Comparison of ENCODE assay signal across 8 cellular contexts in the genomic region with DNA sequence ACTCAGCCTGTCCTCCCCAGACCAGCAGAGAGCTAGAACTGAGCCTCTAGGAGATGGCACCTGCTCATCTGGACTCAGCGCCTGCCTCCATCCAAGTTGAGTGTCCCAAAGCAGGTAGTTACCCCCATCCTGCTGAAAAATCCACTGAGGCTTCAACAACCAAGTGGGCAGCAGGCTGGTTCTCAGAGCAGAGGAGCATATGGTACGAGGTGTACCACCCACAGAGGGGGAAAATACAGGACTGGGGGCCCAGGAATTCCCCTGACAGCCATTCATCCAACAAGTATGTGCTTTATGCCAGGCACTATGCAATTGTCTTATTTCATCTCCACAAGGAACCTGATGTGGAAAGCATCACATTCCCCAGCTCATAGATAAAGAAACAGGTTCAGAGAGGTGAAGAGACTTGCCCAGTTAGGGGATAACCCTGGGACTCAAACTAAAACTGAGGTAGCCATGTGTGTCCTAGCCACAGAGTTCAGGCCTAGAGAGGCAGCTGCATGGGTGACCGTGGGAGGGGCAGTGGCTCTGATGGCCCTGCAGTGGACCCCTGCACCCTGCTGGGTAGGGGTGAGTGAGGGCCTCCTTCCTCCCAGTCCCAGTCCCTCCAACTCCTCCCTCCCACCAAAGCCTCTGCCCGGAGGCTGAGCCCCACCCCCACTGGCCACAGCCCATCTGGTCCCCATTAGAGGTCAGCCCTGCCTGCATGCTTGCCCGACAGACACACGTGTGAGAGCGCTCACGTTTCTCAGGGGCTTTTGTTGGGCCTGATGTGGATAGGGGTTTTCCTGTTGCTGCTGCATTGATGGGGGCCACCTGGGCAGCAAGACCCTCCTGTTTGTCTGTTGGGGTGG. TPM values are rescaled to one million over a fixed set of nuclear protein-coding genes. Genes with fewer than 3 reads are reported as not detected.
A peak's percentile ranks its signal among the peaks of the same experiment; 100 is the strongest.
DNase-seq lines count a peak whose midpoint lies in the region; ATAC-seq and TF ChIP-seq lines count a peak whose summit lies in the region.

No MANE protein-coding gene starts in this region.

- peaks cover 12% of the 10 kb centered on the region for H3K27me3 Mint-ChIP-seq in T-helper 17 cell

- ATAC-seq in GM19467 (IDR thresholded peaks at IDR 0.05; ENCODE audit: unreplicated experiment) (peak; percentile 63), HG03354 (IDR thresholded peaks at IDR 0.05; ENCODE audit: poor library complexity, severe bottlenecking, unreplicated experiment) (peak; percentile 71), T-helper 17 cell (no peak)

- H3K4me3 ChIP-seq in foreskin fibroblast (ENCODE audit: low read depth in 1 of 2, low read length in 2 of 2) (no peak overlapping the region), colonic mucosa (no peak overlapping the region)

- no peak overlapping the region for H3K27ac ChIP-seq in colonic mucosa

- intact Hi-C loops in colonic mucosa (cut with DNase I), result no loop called here

- TF ChIP-seq CTCF in AG09319 (IDR thresholded peaks at IDR 0.05; ENCODE audit: low read depth, low read length) (no peak), foreskin fibroblast (IDR thresholded peaks at IDR 0.05; ENCODE audit: low read depth, low read length) (no peak), colonic mucosa (IDR thresholded peaks at IDR 0.05) (no peak)

- no peak overlapping the region for H3K4me3 Mint-ChIP-seq in T-helper 17 cell

- peaks cover 17% of the 10 kb centered on the region for H3K4me1 Mint-ChIP-seq in T-helper 17 cell

- no peaks in the 10 kb centered on the region for H3K36me3 Mint-ChIP-seq in T-helper 17 cell (ENCODE audit: low read depth)

- DNase-seq in AG09319 (ENCODE audit: extremely low read depth, low read depth) (peak; percentile 72), foreskin fibroblast (peak; percentile 79 to 92), T-helper 17 cell (no peak), midbrain (lab: John Stamatoyannopoulos, UW) (no peak), colonic mucosa (no peak)
- no peak for DNase-seq in effector CD8-positive, alpha-beta T cell (lab: John Stamatoyannopoulos, UW)

- no peaks in the 10 kb centered on the region for H3K36me3 ChIP-seq in colonic mucosa

- H3K27ac Mint-ChIP-seq in T-helper 17 cell, result no peak overlapping the region

- no peak overlapping the region for H3K9ac ChIP-seq in colonic mucosa (ENCODE audit: low read depth in 2 of 2, low read length in 2 of 2)

- peaks cover 16% of the 10 kb centered on the region for H3K4me1 ChIP-seq in colonic mucosa

- H3K27me3 ChIP-seq in colonic mucosa, result no peaks in the 10 kb centered on the region

- no peaks in the 10 kb centered on the region for H3K9me3 ChIP-seq in T-helper 17 cell (ENCODE audit: control insufficient read depth, low read length, poor library complexity, severe bottlenecking)
- H3K9me3 ChIP-seq in colonic mucosa, result no peaks in the 10 kb centered on the region

RNA-seq across cellular contexts. Expression of gene PDLIM4, which starts 11.4 kb away (rescaled TPM):
- total RNA-seq in T-helper 17 cell, result not detected
- 10 to 100 TPM in 1 of 2 donors, 1 to 10 TPM in 1; 2.3 to 14.3 TPM for total RNA-seq in colonic mucosa

RNA-seq across cellular contexts. Expression of gene SLC22A4, which starts 25.3 kb away (rescaled TPM):
- under 1 TPM in 1 of 2 donors, not detected in 1; 0.70 TPM for total RNA-seq in T-helper 17 cell
- 1 to 10 TPM; 1.3 to 8.3 TPM for total RNA-seq in colonic mucosa

RNA-seq across cellular contexts. Expression of gene P4HA2, which starts 41.3 kb away (rescaled TPM):
- total RNA-seq in T-helper 17 cell (under 1 TPM in 1 of 2 donors, not detected in 1; 0.50 TPM), colonic mucosa (10 to 100 TPM; 53.7 to 79.6 TPM)

Comparison
In these comparisons a context has a peak if more than half of its experiments do, and no peak if none do; other contexts are left out.
1. DNase-seq: peak in AG09319 (single experiment) and foreskin fibroblast (2 of 2); none in T-helper 17 cell (0 of 3), midbrain (single experiment), colonic mucosa (single experiment) and effector CD8-positive, alpha-beta T cell (single experiment).
2. RNA of gene P4HA2, which starts 41.3 kb away (total RNA-seq): 53.7 to 79.6 TPM in colonic mucosa; 0.50 TPM in T-helper 17 cell; every median in the first group is over 10 times any median in the second.